Comparison of ENCODE assay signal across 22 cellular contexts in the genomic region with DNA sequence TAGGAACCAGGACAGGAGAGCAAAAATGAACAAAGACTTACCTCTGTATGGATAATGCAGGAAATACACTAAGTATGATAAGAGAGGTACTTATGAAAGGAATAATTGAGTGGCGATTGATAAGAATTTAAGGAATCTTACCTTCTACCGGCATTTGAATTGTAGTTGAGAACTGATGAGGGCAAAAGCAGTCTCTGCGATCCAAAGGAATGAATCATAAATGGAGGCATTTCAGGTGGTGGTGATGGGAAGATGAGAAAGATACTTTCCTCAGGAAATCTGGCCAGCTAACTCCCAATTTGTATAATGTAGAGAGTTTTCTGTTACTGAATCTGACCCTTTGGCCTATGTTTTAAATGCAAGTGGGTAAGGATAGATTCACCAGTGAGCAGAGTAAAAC.
DNase-seq lines count a peak whose midpoint lies in the region; ATAC-seq, FAIRE-seq and TF ChIP-seq lines count a peak whose summit lies in the region.
"Had no signal": no experiment of that assay in that cellular context is flagged by ENCODE, and none has a peak within 500 bp of the region (broad histone marks: within the 10 kb centered on the region; RNA-seq: fewer than 3 reads in every experiment).

No MANE protein-coding gene starts in this region.

- peaks cover 0 to 9% of the 10 kb centered on the region in 2 experiments; a peak in 1 of 4 replicates for H3K4me1 ChIP-seq in HCT116 (ENCODE audit: control insufficient read depth in 1 of 2, insufficient read depth in 2 of 2, low read length in 2 of 2)
- no peaks in the 10 kb centered on the region for H3K4me1 ChIP-seq in PC-3 (ENCODE audit: insufficient read depth, low read length)
- H3K4me1 ChIP-seq in foreskin keratinocyte = peaks cover 8% of the 10 kb centered on the region
- H3K4me1 ChIP-seq: BE2C had no signal

- peak; percentile 44; the same call in 1 of the 2 replicates for ATAC-seq in HCT116
- ATAC-seq in PC-3 = no peak
- peak; percentile 35 for ATAC-seq in foreskin keratinocyte
- no peak for ATAC-seq in WTC11
- ATAC-seq: GM12878 had no signal

- RAD21 ChIA-PET in HCT116 (lab: Charles Lee; ENCODE audit: low non-redundant PET in 1 of 2, low total read pairs in 2 of 2, uncharacterized antibody in 2 of 2, unreplicated experiment in 2 of 2) = no interaction called here

- H4K20me1 ChIP-seq in HCT116 (ENCODE audit: insufficient read depth) = no peaks in the 10 kb centered on the region
- H4K20me1 ChIP-seq in PC-3 (ENCODE audit: low read length) = no peaks in the 10 kb centered on the region

- no peak overlapping the region for H2AFZ ChIP-seq in HCT116 (ENCODE audit: low read depth, low read length, poor library complexity, severe bottlenecking)
- H2AFZ ChIP-seq in PC-3 (ENCODE audit: low read length) = no peak overlapping the region

- H3K9me3 Mint-ChIP-seq in WTC11 = peaks cover under 1% of the 10 kb centered on the region; the same call in 1 of the 2 replicates
- H3K9me3 Mint-ChIP-seq in activated CD4-positive, alpha-beta memory T cell treated with anti-CD3 and anti-CD28 coated beads for 36 hours = peaks cover 8% of the 10 kb centered on the region
- H3K9me3 Mint-ChIP-seq: H9 had no signal

- intact Hi-C loops in HCT116 (cut with micrococcal nuclease) = no loop called here
- intact Hi-C loops in PC-3 (cut with micrococcal nuclease) = no loop called here
- intact Hi-C loops in activated CD4-positive, alpha-beta memory T cell treated with anti-CD3 and anti-CD28 coated beads for 36 hours (cut with micrococcal nuclease) = no loop called here

- no peak overlapping the region for H3K4me3 ChIP-seq in HCT116 (replicated peaks in 1 of 2; ENCODE audit: low read depth in 1 of 2, low read length in 2 of 2)
- no peak overlapping the region for H3K4me3 ChIP-seq in PC-3 (ENCODE audit: low read length)
- H3K4me3 ChIP-seq: GM12878 had no signal

- TF ChIP-seq POLR2A in HCT116 (IDR thresholded peaks at IDR 0.05; ENCODE audit: borderline replicate concordance, extremely low read depth, insufficient read depth, insufficient read length) = no peak

- CTCF ChIA-PET in HCT116 (lab: Charles Lee) = no interaction called here
- CTCF ChIA-PET in PC-3 (lab: Charles Lee) = no interaction called here
- CTCF ChIA-PET in WTC11 (lab: Charles Lee) = no interaction called here
- CTCF ChIA-PET in activated CD4-positive, alpha-beta memory T cell treated with anti-CD3 and anti-CD28 coated beads for 36 hours (lab: Charles Lee) = no interaction called here

- H3K36me3 Mint-ChIP-seq in WTC11 = no peaks in the 10 kb centered on the region
- H3K36me3 Mint-ChIP-seq in activated CD4-positive, alpha-beta memory T cell treated with anti-CD3 and anti-CD28 coated beads for 36 hours = no peaks in the 10 kb centered on the region
- H3K36me3 Mint-ChIP-seq: CD4-positive, CD25-positive, alpha-beta regulatory T cell; CD8-positive, alpha-beta memory T cell; IgD-negative memory B cell had no signal

- no peaks in the 10 kb centered on the region for H3K79me2 ChIP-seq in HCT116 (ENCODE audit: insufficient read depth, low read length)
- no peaks in the 10 kb centered on the region for H3K79me2 ChIP-seq in PC-3 (ENCODE audit: low read length)

- DNase-seq in HCT116 (ENCODE audit: low read depth, low spot score) (no peak), PC-3 (peak; percentile 10), foreskin keratinocyte (peak; percentile 22 to 58), urothelium cell line (ENCODE audit: low spot score) (peak; percentile 54), KBM-7 (no peak), WTC11 (ENCODE audit: low spot score) (no peak)
- DNase-seq in activated CD4-positive, alpha-beta memory T cell treated with anti-CD3 and anti-CD28 coated beads for 36 hours = no peak
- DNase-seq: ACHN; BE2C; C1 segment of cervical spinal cord; CD4-positive, CD25-positive, alpha-beta regulatory T cell; CD8-positive, alpha-beta memory T cell; COR-L47; DMS 273 treated with DMSO at 0.1 percent for 48 hours; DMS53; DND-41; EL; H9 had no signal

- TF ChIP-seq RAD21 in HCT116 (IDR thresholded peaks at IDR 0.05; ENCODE audit: low read depth) = no peak

- TF ChIP-seq CTCF in HCT116 (IDR thresholded peaks at IDR 0.05 in 2 of 3, conservative IDR thresholded peaks at IDR 0.05 in 1 of 3; ENCODE audit: borderline replicate concordance in 1 of 3, insufficient read depth in 1 of 3, low read depth in 2 of 3, low read length in 2 of 3) = no peak
- no peak for TF ChIP-seq CTCF in PC-3 (conservative IDR thresholded peaks at IDR 0.05; ENCODE audit: low read depth, low read length)
- TF ChIP-seq CTCF in foreskin keratinocyte (conservative IDR thresholded peaks at IDR 0.05) = no peak
- no peak for TF ChIP-seq CTCF in WTC11 (IDR thresholded peaks at IDR 0.05)

- no peaks in the 10 kb centered on the region for H3K9me3 ChIP-seq in HCT116 (ENCODE audit: control insufficient read depth in 1 of 2, insufficient read depth in 1 of 2, low read depth in 1 of 2, low read length in 2 of 2)
- no peaks in the 10 kb centered on the region for H3K9me3 ChIP-seq in PC-3 (ENCODE audit: low read length)
- H3K9me3 ChIP-seq: BE2C had no signal

- no peaks in the 10 kb centered on the region for H3F3A ChIP-seq in PC-3 (ENCODE audit: low read length, unreplicated experiment)

- H3K27ac ChIP-seq in HCT116 (ENCODE audit: low read depth, low read length) (peak overlapping the region; percentile 20; the same call in 1 of the 2 replicates), PC-3 (ENCODE audit: low read length) (no peak overlapping the region), foreskin keratinocyte (no peak overlapping the region)

- H3K36me3 ChIP-seq in HCT116 (ENCODE audit: control insufficient read depth in 1 of 2, insufficient read depth in 2 of 2, low read length in 2 of 2) (no peaks in the 10 kb centered on the region), PC-3 (ENCODE audit: low read depth, low read length) (no peaks in the 10 kb centered on the region)
- H3K36me3 ChIP-seq: BE2C had no signal

- no peaks in the 10 kb centered on the region for H3K9me2 ChIP-seq in HCT116 (ENCODE audit: insufficient read depth)
- no peaks in the 10 kb centered on the region for H3K9me2 ChIP-seq in PC-3 (replicated peaks; ENCODE audit: low read length)

- no peak overlapping the region for H3K9ac ChIP-seq in HCT116 (ENCODE audit: low read length)
- H3K9ac ChIP-seq in PC-3 (ENCODE audit: low read length) = no peak overlapping the region

- H3K27me3 Mint-ChIP-seq in WTC11 (ENCODE audit: low read depth) = no peaks in the 10 kb centered on the region
- H3K27me3 Mint-ChIP-seq in activated CD4-positive, alpha-beta memory T cell treated with anti-CD3 and anti-CD28 coated beads for 36 hours = no peaks in the 10 kb centered on the region
- H3K27me3 Mint-ChIP-seq: CD4-positive, CD25-positive, alpha-beta regulatory T cell; CD8-positive, alpha-beta memory T cell; IgD-negative memory B cell had no signal

- no peak overlapping the region for H3K27ac Mint-ChIP-seq in WTC11
- no peak overlapping the region for H3K27ac Mint-ChIP-seq in activated CD4-positive, alpha-beta memory T cell treated with anti-CD3 and anti-CD28 coated beads for 36 hours
- H3K27ac Mint-ChIP-seq: CD4-positive, CD25-positive, alpha-beta regulatory T cell; CD8-positive, alpha-beta memory T cell; IgD-negative memory B cell had no signal

- in situ Hi-C loops in KBM-7 (cut with MboI; ENCODE audit: low pct_unique_long_range_greater_than_20kb, low sequenced_read_pairs) = no loop called here

- FAIRE-seq in urothelium cell line (lab: Jason Lieb, UNC) = no peak
- FAIRE-seq: A204.1, GM12878, H1 had no signal

- H3K27me3 ChIP-seq in HCT116 (ENCODE audit: insufficient read depth, low read length) (no peaks in the 10 kb centered on the region), PC-3 (ENCODE audit: low read length) (peaks cover 67% of the 10 kb centered on the region), foreskin keratinocyte (no peaks in the 10 kb centered on the region)
- H3K27me3 ChIP-seq: BE2C had no signal

- BruUV-seq in HCT116 (replicated peaks; lab: Mats Ljungman, UMichigan) = no TSS peak
- BruUV-seq in PC-3 (replicated peaks; lab: Mats Ljungman, UMichigan) = no TSS peak

- POLR2A ChIA-PET in HCT116 (lab: Charles Lee) (no interaction called here), PC-3 (lab: Charles Lee; ENCODE audit: unreplicated experiment) (no interaction called here), WTC11 (lab: Charles Lee) (no interaction called here)
- POLR2A ChIA-PET in activated CD4-positive, alpha-beta memory T cell treated with anti-CD3 and anti-CD28 coated beads for 36 hours (lab: Charles Lee) = no interaction called here

- H3K4me1 Mint-ChIP-seq in WTC11 = no peaks in the 10 kb centered on the region
- H3K4me1 Mint-ChIP-seq in activated CD4-positive, alpha-beta memory T cell treated with anti-CD3 and anti-CD28 coated beads for 36 hours (ENCODE audit: low read depth) = no peaks in the 10 kb centered on the region
- H3K4me1 Mint-ChIP-seq: CD4-positive, CD25-positive, alpha-beta regulatory T cell; CD8-positive, alpha-beta memory T cell; IgD-negative memory B cell had no signal

- no peak overlapping the region for H3K4me3 Mint-ChIP-seq in WTC11
- no peak overlapping the region for H3K4me3 Mint-ChIP-seq in activated CD4-positive, alpha-beta memory T cell treated with anti-CD3 and anti-CD28 coated beads for 36 hours
- H3K4me3 Mint-ChIP-seq: CD4-positive, CD25-positive, alpha-beta regulatory T cell; CD8-positive, alpha-beta memory T cell; H9; IgD-negative memory B cell had no signal

- H3K4me2 ChIP-seq in HCT116 (ENCODE audit: low read length) (peak overlapping the region; percentile 30; the same call in 1 of the 2 replicates), PC-3 (ENCODE audit: low read length) (no peak overlapping the region)

TF ChIP-seq in HCT116, 20 proteins besides CTCF, POLR2A, EP300 and RAD21:
- TF ChIP-seq JUND (IDR thresholded peaks at IDR 0.05) = no peak
- no peak for TF ChIP-seq CEBPB (IDR thresholded peaks at IDR 0.05; ENCODE audit: low read depth)

TF ChIP-seq in WTC11, 78 proteins besides CTCF, POLR2A, EP300 and RAD21 (continues in another document):
- TF ChIP-seq GTF2I (CRISPR knock-in tag; conservative IDR thresholded peaks at IDR 0.05) (no peak), CREB1 (CRISPR knock-in tag; IDR thresholded peaks at IDR 0.05) (no peak), ATF1 (CRISPR knock-in tag; IDR thresholded peaks at IDR 0.05) (no peak)

Comparison
In these comparisons a context has a peak if more than half of its experiments do, and no peak if none do; other contexts are left out.
1. ATAC-seq: peak in HCT116 (single experiment) and foreskin keratinocyte (single experiment); none in PC-3 (single experiment) and WTC11 (single experiment).
2. DNase-seq: peak in PC-3 (single experiment), foreskin keratinocyte (2 of 2) and urothelium cell line (single experiment); none in HCT116 (single experiment), KBM-7 (single experiment), WTC11 (single experiment) and activated CD4-positive, alpha-beta memory T cell treated with anti-CD3 and anti-CD28 coated beads for 36 hours (single experiment).